Comparison of ENCODE assay signal across 12 cellular contexts in the genomic region with DNA sequence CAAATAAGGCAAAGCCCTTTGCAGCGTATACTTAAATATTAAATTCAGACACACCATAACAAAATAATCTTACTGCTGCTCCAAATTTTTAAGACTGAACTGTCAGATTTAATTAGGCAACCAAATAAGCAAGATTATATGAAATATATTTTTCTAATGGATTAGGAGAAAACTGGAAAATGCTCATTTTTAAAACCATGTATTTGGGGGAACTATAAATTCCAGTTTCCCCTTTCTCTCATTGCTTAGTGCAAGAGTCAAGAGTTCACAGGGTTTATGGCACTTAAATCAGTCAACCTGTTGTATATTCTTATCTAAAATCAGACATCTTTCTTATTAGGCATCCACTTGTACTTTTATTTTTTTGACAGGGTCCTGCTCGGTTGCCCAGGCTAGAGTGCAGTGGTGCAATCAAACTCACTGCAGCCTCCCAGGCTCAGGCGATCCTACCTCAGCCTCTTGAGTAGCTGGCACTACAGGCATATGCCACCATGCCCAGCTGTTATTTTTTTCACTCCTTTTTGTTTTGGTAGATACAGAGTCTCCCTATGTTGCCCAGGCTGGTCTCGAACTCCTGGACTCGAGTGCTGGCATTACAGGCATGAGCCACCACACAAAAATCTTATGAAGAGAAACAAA. TPM values are rescaled to one million over a fixed set of nuclear protein-coding genes. Genes with fewer than 3 reads are reported as not detected.
A peak's percentile ranks its signal among the peaks of the same experiment; 100 is the strongest.
DNase-seq lines count a peak whose midpoint lies in the region; ATAC-seq and TF ChIP-seq lines count a peak whose summit lies in the region.
"Had no signal": no experiment of that assay in that cellular context is flagged by ENCODE, and none has a peak within 500 bp of the region (broad histone marks: within the 10 kb centered on the region; RNA-seq: fewer than 3 reads in every experiment).

No MANE protein-coding gene starts in this region.

- H3K4me1 Mint-ChIP-seq in activated CD4-positive, alpha-beta T cell treated with anti-CD3 and anti-CD28 coated beads, Interleukin-2, amount 10 ng/mL, durations not matched to agents 24 days and 14 days: peaks cover 52% of the 10 kb centered on the region
- H3K4me1 Mint-ChIP-seq in brain: peaks cover 41% of the 10 kb centered on the region
- H3K4me1 Mint-ChIP-seq in stimulated activated memory B cell treated with anti-CD40 and anti-IgM and Interleukin-4, amounts not matched to agents 10 μg/mL and 1 μg/mL and 100 μg/mL, for 72 hours: peaks cover 24% of the 10 kb centered on the region

- peaks cover 48% of the 10 kb centered on the region for H3K79me2 ChIP-seq in OCI-LY1 (ENCODE audit: insufficient read depth, low read length)

- peaks cover 13% of the 10 kb centered on the region for H3F3A ChIP-seq in OCI-LY1 (ENCODE audit: insufficient read depth, low read length)

- intact Hi-C loops in activated CD4-positive, alpha-beta T cell treated with anti-CD3 and anti-CD28 coated beads, Interleukin-2, amount 10 ng/mL, durations not matched to agents 24 days and 14 days (cut with micrococcal nuclease): loop anchor here (2.0 kb wide), 2 partner anchors 143 to 151 kb away; no protein-coding TSS in a partner anchor

- peaks cover 31% of the 10 kb centered on the region for H3K4me1 ChIP-seq in OCI-LY1 (ENCODE audit: insufficient read depth, low read length, severe bottlenecking)

- H3K36me3 ChIP-seq in OCI-LY1 (ENCODE audit: insufficient read depth, low read length): peaks cover 8% of the 10 kb centered on the region; the same call in 1 of the 2 replicates
- H3K36me3 ChIP-seq: breast epithelium had no signal

- H3K27me3 Mint-ChIP-seq in activated CD4-positive, alpha-beta T cell treated with anti-CD3 and anti-CD28 coated beads, Interleukin-2, amount 10 ng/mL, durations not matched to agents 24 days and 14 days: no peaks in the 10 kb centered on the region
- H3K27me3 Mint-ChIP-seq in brain: peaks cover 16% of the 10 kb centered on the region
- H3K27me3 Mint-ChIP-seq in stimulated activated memory B cell treated with anti-CD40 and anti-IgM and Interleukin-4, amounts not matched to agents 10 μg/mL and 1 μg/mL and 100 μg/mL, for 72 hours: no peaks in the 10 kb centered on the region

- DNase-seq in activated CD4-positive, alpha-beta T cell treated with anti-CD3 and anti-CD28 coated beads, Interleukin-2, amount 10 ng/mL, durations not matched to agents 24 days and 14 days: no peak
- no peak for DNase-seq in activated CD4-positive, alpha-beta T cell treated with anti-CD3 and anti-CD28 coated beads, Interleukin-2, amount 50 U/mL, for 4 hours
- DNase-seq in middle frontal gyrus (ENCODE audit: extremely low spot score, low spot score): no peak
- no peak for DNase-seq in RPMI8226
- DNase-seq in foreskin fibroblast: no peak
- DNase-seq: left colon, NCI-H2029, right cardiac atrium had no signal

- peaks cover 13% of the 10 kb centered on the region for H3K36me3 Mint-ChIP-seq in activated CD4-positive, alpha-beta T cell treated with anti-CD3 and anti-CD28 coated beads, Interleukin-2, amount 10 ng/mL, durations not matched to agents 24 days and 14 days (ENCODE audit: low read depth)
- H3K36me3 Mint-ChIP-seq in brain: peaks cover 18% of the 10 kb centered on the region
- peaks cover 10% of the 10 kb centered on the region for H3K36me3 Mint-ChIP-seq in stimulated activated memory B cell treated with anti-CD40 and anti-IgM and Interleukin-4, amounts not matched to agents 10 μg/mL and 1 μg/mL and 100 μg/mL, for 72 hours

- peak overlapping the region; percentile 95 for H3K27ac Mint-ChIP-seq in activated CD4-positive, alpha-beta T cell treated with anti-CD3 and anti-CD28 coated beads, Interleukin-2, amount 10 ng/mL, durations not matched to agents 24 days and 14 days
- peak overlapping the region; percentile 33 to 97 (median 74) for H3K27ac Mint-ChIP-seq in brain
- peak overlapping the region; percentile 97 for H3K27ac Mint-ChIP-seq in stimulated activated memory B cell treated with anti-CD40 and anti-IgM and Interleukin-4, amounts not matched to agents 10 μg/mL and 1 μg/mL and 100 μg/mL, for 72 hours

- H3K9me2 ChIP-seq in OCI-LY1 (ENCODE audit: low read depth, low read length): no peaks in the 10 kb centered on the region

- peak overlapping the region; percentile 73 for H3K4me2 ChIP-seq in OCI-LY1 (ENCODE audit: low read length)

- ATAC-seq in stimulated activated memory B cell treated with anti-CD40 and anti-IgM and Interleukin-4, amounts not matched to agents 10 μg/mL and 1 μg/mL and 100 μg/mL, for 72 hours: no peak
- ATAC-seq: left colon, right cardiac atrium had no signal

- TF ChIP-seq CTCF in OCI-LY1 (IDR thresholded peaks at IDR 0.05; ENCODE audit: low read length) (no peak), brain (conservative IDR thresholded peaks at IDR 0.05) (peak; percentile 7 to 31), foreskin fibroblast (IDR thresholded peaks at IDR 0.05; ENCODE audit: low read depth, low read length) (no peak)

- no peaks in the 10 kb centered on the region for H3K9me3 ChIP-seq in OCI-LY1 (ENCODE audit: low read length)
- H3K9me3 ChIP-seq: breast epithelium had no signal

- H3K9me3 Mint-ChIP-seq in activated CD4-positive, alpha-beta T cell treated with anti-CD3 and anti-CD28 coated beads, Interleukin-2, amount 10 ng/mL, durations not matched to agents 24 days and 14 days: no peaks in the 10 kb centered on the region
- H3K9me3 Mint-ChIP-seq in brain: no peaks in the 10 kb centered on the region
- H3K9me3 Mint-ChIP-seq in stimulated activated memory B cell treated with anti-CD40 and anti-IgM and Interleukin-4, amounts not matched to agents 10 μg/mL and 1 μg/mL and 100 μg/mL, for 72 hours: no peaks in the 10 kb centered on the region

- H2AFZ ChIP-seq in OCI-LY1 (ENCODE audit: low read length): no peak overlapping the region

- H3K4me3 Mint-ChIP-seq in activated CD4-positive, alpha-beta T cell treated with anti-CD3 and anti-CD28 coated beads, Interleukin-2, amount 10 ng/mL, durations not matched to agents 24 days and 14 days: peak overlapping the region; percentile 78
- peak overlapping the region; percentile 78 to 91 (median 85) for H3K4me3 Mint-ChIP-seq in brain
- no peak overlapping the region for H3K4me3 Mint-ChIP-seq in stimulated activated memory B cell treated with anti-CD40 and anti-IgM and Interleukin-4, amounts not matched to agents 10 μg/mL and 1 μg/mL and 100 μg/mL, for 72 hours

- peak overlapping the region; percentile 94 for H3K27ac ChIP-seq in OCI-LY1 (ENCODE audit: low read depth, low read length, poor library complexity, severe bottlenecking)

- peaks cover 4% of the 10 kb centered on the region; the same call in 1 of the 2 replicates for H4K20me1 ChIP-seq in OCI-LY1 (ENCODE audit: insufficient read depth, low read length)

- H3K9ac ChIP-seq in OCI-LY1 (ENCODE audit: low read length): no peak overlapping the region

- H3K27me3 ChIP-seq in OCI-LY1 (ENCODE audit: insufficient read depth, low read length): no peaks in the 10 kb centered on the region
- H3K27me3 ChIP-seq: breast epithelium had no signal

- H3K4me3 ChIP-seq in OCI-LY1 (ENCODE audit: low read depth, low read length, poor library complexity, severe bottlenecking) (no peak overlapping the region), foreskin fibroblast (ENCODE audit: low read depth in 1 of 2, low read length in 2 of 2) (no peak overlapping the region)

RNA-seq across cellular contexts. Expression of gene KANSL1, which starts 2.1 kb away (rescaled TPM):
- total RNA-seq in activated CD4-positive, alpha-beta T cell treated with anti-CD3 and anti-CD28 coated beads, Interleukin-2, amount 10 ng/mL, durations not matched to agents 24 days and 14 days: 79.7 and 82.8 TPM in 2 replicates
- 25.7 TPM for polyA plus RNA-seq in brain (ENCODE audit: insufficient read depth, low read depth, low replicate concordance)

Comparison
In these comparisons a context has a peak if more than half of its experiments do, and no peak if none do; other contexts are left out.
1. CTCF ChIP-seq: peak in brain (2 of 2); none in OCI-LY1 (single experiment) and foreskin fibroblast (single experiment).
2. Peak in every context shown above with its lines, with median percentiles within 50 percentile points of each other: H3K27ac Mint-ChIP-seq.